Comparison of ENCODE assay signal across 17 cellular contexts in the genomic region with DNA sequence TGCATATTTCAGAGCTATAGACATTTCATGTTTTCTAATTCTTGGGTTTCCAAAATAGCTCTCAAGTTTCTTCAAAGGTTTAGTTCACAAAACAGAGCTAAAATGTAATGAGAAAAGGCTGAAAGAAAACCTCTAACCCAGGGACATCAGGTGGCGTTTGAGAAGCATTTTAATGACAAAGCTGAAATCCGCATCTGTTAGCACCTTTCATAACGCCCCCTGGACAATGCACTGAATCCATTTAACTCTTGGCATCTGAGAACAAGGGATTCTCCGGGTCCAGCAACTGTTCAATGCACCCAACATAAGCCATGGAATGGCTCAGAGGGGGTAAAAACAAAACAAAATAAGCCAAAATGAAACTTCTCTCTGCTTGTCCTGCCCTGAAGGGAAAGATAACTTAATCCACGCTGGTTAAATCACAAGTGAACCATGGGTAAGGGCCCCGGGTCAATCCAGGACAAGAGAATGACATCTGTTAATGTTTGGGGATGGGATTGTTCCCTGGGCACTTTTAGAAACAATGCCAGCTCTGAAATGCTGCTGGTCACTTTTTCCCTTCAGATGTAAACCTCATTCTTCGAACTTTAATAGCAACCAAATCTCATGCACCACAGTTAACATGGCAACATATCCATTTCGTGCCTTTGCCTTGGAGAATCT.
DNase-seq lines count a peak whose midpoint lies in the region; ATAC-seq and TF ChIP-seq lines count a peak whose summit lies in the region.
"Had no signal": no experiment of that assay in that cellular context is flagged by ENCODE, and none has a peak within 500 bp of the region (broad histone marks: within the 10 kb centered on the region; RNA-seq: fewer than 3 reads in every experiment).

No MANE protein-coding gene starts in this region.

- no peaks in the 10 kb centered on the region for H3K27me3 ChIP-seq in CD8-positive, alpha-beta memory T cell (ENCODE audit: insufficient read depth, low read length, poor library complexity, severe bottlenecking)
- H3K27me3 ChIP-seq: BLaER1 had no signal

- no peaks in the 10 kb centered on the region for H3K4me1 ChIP-seq in CD8-positive, alpha-beta memory T cell (ENCODE audit: insufficient read depth, low read length)
- H3K4me1 ChIP-seq: BLaER1 had no signal

- peaks cover 22% of the 10 kb centered on the region for H3K27me3 Mint-ChIP-seq in WTC11 (ENCODE audit: low read depth)
- H3K27me3 Mint-ChIP-seq in CD8-positive, alpha-beta memory T cell = no peaks in the 10 kb centered on the region

- TF ChIP-seq CTCF in WTC11 (IDR thresholded peaks at IDR 0.05) (no peak), GM10248 (IDR thresholded peaks at IDR 0.05; ENCODE audit: control extremely low read depth, extremely low read depth, low read depth, missing control alignments) (no peak)

- POLR2A ChIA-PET in WTC11 (lab: Charles Lee) = no interaction called here
- POLR2A ChIA-PET in CD8-positive, alpha-beta memory T cell (lab: Charles Lee) = no interaction called here
- POLR2A ChIA-PET in GM10248 (lab: Yijun Ruan, JAX) = no interaction called here

- H3K27ac Mint-ChIP-seq in WTC11 = peak overlapping the region; percentile 78; the same call in 1 of the 2 replicates
- H3K27ac Mint-ChIP-seq in CD8-positive, alpha-beta memory T cell = no peak overlapping the region

- H3K36me3 Mint-ChIP-seq in WTC11 = no peaks in the 10 kb centered on the region
- H3K36me3 Mint-ChIP-seq in CD8-positive, alpha-beta memory T cell = peaks cover 0 to 1% (median 0%) of the 10 kb centered on the region in 3 donors

- H3K36me3 ChIP-seq in CD8-positive, alpha-beta memory T cell (ENCODE audit: insufficient read depth, low read length) = no peaks in the 10 kb centered on the region
- H3K36me3 ChIP-seq: BLaER1 had no signal

- H3K4me3 Mint-ChIP-seq in WTC11 = peak overlapping the region; percentile 22; the same call in 1 of the 2 replicates
- no peak overlapping the region for H3K4me3 Mint-ChIP-seq in CD8-positive, alpha-beta memory T cell

- H3K4me1 Mint-ChIP-seq in WTC11 = peaks cover 48% of the 10 kb centered on the region
- H3K4me1 Mint-ChIP-seq in CD8-positive, alpha-beta memory T cell = no peaks in the 10 kb centered on the region

- H3K4me3 ChIP-seq in CD8-positive, alpha-beta memory T cell (ENCODE audit: low read length) = no peak overlapping the region
- H3K4me3 ChIP-seq: BLaER1, GM23248 had no signal

- CTCF ChIA-PET in WTC11 (lab: Charles Lee) = interaction anchor here (1.6 kb wide), 1 partner anchor 16 kb away, joined by 8 read pairs; no protein-coding TSS in a partner anchor
- CTCF ChIA-PET in CD8-positive, alpha-beta memory T cell (lab: Charles Lee) = no interaction called here
- CTCF ChIA-PET in GM10248 (lab: Yijun Ruan, JAX) = interaction anchor here (1.0 to 1.6 kb wide), 2 partner anchors 12 to 14 kb away, joined by 3 to 5 read pairs; no protein-coding TSS in a partner anchor

- H3K9me3 Mint-ChIP-seq in WTC11 = peaks cover 13% of the 10 kb centered on the region
- peaks cover 0 to 12% (median 7%) of the 10 kb centered on the region in 5 donors for H3K9me3 Mint-ChIP-seq in CD8-positive, alpha-beta memory T cell

- no peaks in the 10 kb centered on the region for H3K9me3 ChIP-seq in CD8-positive, alpha-beta memory T cell (ENCODE audit: low read length)
- H3K9me3 ChIP-seq: BLaER1 had no signal

- H3K27ac ChIP-seq in CD8-positive, alpha-beta memory T cell (ENCODE audit: low read depth, low read length) = no peak overlapping the region
- H3K27ac ChIP-seq: 22Rv1, BLaER1, GM23248 had no signal

- peak; percentile 80 for ATAC-seq in WTC11

- peak; percentile 45 for DNase-seq in DMS 273 (lab: John Stamatoyannopoulos, UW; ENCODE audit: unreplicated experiment)
- DNase-seq in DMS 273 treated with DMSO at 0.1 percent for 48 hours (lab: John Stamatoyannopoulos, UW) = no peak
- DNase-seq in WTC11 (ENCODE audit: low spot score) = no peak
- DNase-seq in foreskin melanocyte = peak; percentile 57
- no peak for DNase-seq in CD8-positive, alpha-beta memory T cell
- no peak for DNase-seq in GM10248 (ENCODE audit: extremely low spot score)
- no peak for DNase-seq in activated gamma-delta T cell (lab: John Stamatoyannopoulos, UW)
- no peak for DNase-seq in NCI-H2029 treated with DMSO at 0.1 percent for 48 hours (lab: John Stamatoyannopoulos, UW)
- DNase-seq: DMS53, GM23248, Karpas-422, NCI-H1105 treated with DMSO at 0.1 percent for 48 hours, NCI-H187, NCI-H2171, NCI-H446 treated with DMSO at 0.1 percent for 48 hours had no signal

TF ChIP-seq in WTC11, 78 proteins besides CTCF, POLR2A, EP300 and RAD21:
- TF ChIP-seq, protein P1, sequence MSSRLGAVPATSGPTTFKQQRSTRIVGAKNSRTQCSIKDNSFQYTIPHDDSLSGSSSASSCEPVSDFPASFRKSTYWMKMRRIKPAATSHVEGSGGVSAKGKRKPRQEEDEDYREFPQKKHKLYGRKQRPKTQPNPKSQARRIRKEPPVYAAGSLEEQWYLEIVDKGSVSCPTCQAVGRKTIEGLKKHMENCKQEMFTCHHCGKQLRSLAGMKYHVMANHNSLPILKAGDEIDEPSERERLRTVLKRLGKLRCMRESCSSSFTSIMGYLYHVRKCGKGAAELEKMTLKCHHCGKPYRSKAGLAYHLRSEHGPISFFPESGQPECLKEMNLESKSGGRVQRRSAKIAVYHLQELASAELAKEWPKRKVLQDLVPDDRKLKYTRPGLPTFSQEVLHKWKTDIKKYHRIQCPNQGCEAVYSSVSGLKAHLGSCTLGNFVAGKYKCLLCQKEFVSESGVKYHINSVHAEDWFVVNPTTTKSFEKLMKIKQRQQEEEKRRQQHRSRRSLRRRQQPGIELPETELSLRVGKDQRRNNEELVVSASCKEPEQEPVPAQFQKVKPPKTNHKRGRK (CRISPR knock-in tag; IDR thresholded peaks at IDR 0.05; ENCODE audit: borderline replicate concordance) = no peak
- TF ChIP-seq ZNF532 (CRISPR knock-in tag; IDR thresholded peaks at IDR 0.05; ENCODE audit: borderline replicate concordance) = no peak
- no peak for TF ChIP-seq CREB1 (CRISPR knock-in tag; IDR thresholded peaks at IDR 0.05)
- no peak for TF ChIP-seq E2F4 (CRISPR knock-in tag; IDR thresholded peaks at IDR 0.05; ENCODE audit: borderline replicate concordance, low read depth)
- no peak for TF ChIP-seq MYBL2 (CRISPR knock-in tag; IDR thresholded peaks at IDR 0.05)
- peak; percentile 35; the same call in 1 of the 2 replicates for TF ChIP-seq TEAD1 (CRISPR knock-in tag; IDR thresholded peaks at IDR 0.05)

Comparison
In these comparisons a context has a peak if more than half of its experiments do, and no peak if none do; other contexts are left out.
1. DNase-seq: peak in DMS 273 (single experiment) and foreskin melanocyte (single experiment); none in DMS 273 treated with DMSO at 0.1 percent for 48 hours (single experiment), WTC11 (single experiment), CD8-positive, alpha-beta memory T cell (0 of 5), GM10248 (single experiment), activated gamma-delta T cell (single experiment) and NCI-H2029 treated with DMSO at 0.1 percent for 48 hours (single experiment).